25 cellular contexts compared by ENCODE assay signal in the genomic region with DNA sequence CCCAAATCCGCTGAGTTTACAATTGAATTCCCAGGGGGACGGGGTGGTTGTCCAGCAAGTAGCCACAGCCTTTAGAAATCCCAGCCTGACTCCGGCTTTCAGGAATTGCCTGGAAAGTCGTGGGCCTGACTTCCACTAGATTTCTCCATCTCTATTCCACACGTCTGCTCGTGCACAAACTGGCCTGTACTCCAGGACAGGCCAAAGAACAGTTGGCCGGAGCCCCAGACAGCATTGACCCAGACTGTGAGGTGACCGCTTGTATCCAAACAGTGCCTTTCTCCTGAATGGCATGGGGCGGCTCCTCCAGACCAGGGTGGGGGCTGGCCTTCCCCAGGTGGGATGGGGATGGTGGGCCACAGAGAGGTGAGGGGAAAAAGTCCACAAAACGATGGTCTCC.
"Had no signal": no experiment of that assay in that cellular context is flagged by ENCODE, and none has a peak within 500 bp of the region (broad histone marks: within the 10 kb centered on the region; RNA-seq: fewer than 3 reads in every experiment).

No MANE protein-coding gene starts in this region.

- H3K36me3 Mint-ChIP-seq: activated naive CD4-positive, alpha-beta T cell treated with anti-CD3 and anti-CD28 coated beads, Interleukin-2, amount 50 U/mL, for 72 hours; natural killer cell treated with Interleukin-12 subunit alpha and Interleukin-12 subunit beta and Interleukin-15 and Interleukin-18, amount 100 ng/mL, for 72 hours had no signal

- H3K36me3 ChIP-seq: left lung, neutrophil had no signal

- H3K27me3 ChIP-seq: dorsolateral prefrontal cortex, heart right ventricle, left lung, neutrophil, suprapubic skin, tibial nerve had no signal

- H3K4me3 ChIP-seq: coronary artery, dorsolateral prefrontal cortex, heart right ventricle, left lung, mucosa of descending colon, suprapubic skin, tibial nerve had no signal

- H3K27me3 Mint-ChIP-seq: activated CD4-positive, alpha-beta T cell treated with anti-CD3 and anti-CD28 coated beads, Interleukin-2, amount 10 ng/mL, durations not matched to agents 7 days and 5 days; activated CD8-positive, alpha-beta T cell treated with anti-CD3 and anti-CD28 coated beads for 36 hours; activated T-helper 17 cell treated with anti-CD3 and anti-CD28 coated beads, Interleukin-2, amount 50 U/mL, for 72 hours; effector memory CD8-positive, alpha-beta T cell; natural killer cell treated with Interleukin-12 subunit alpha and Interleukin-12 subunit beta and Interleukin-15 and Interleukin-18, amount 100 ng/mL, for 72 hours; stimulated activated memory B cell treated with anti-CD40 and anti-IgM and Interleukin-4, amounts not matched to agents 10 μg/mL and 1 μg/mL and 100 μg/mL, for 72 hours; T-helper 17 cell had no signal

- H3K4me3 Mint-ChIP-seq: activated CD4-positive, alpha-beta T cell treated with anti-CD3 and anti-CD28 coated beads, Interleukin-2, amount 10 ng/mL, durations not matched to agents 7 days and 5 days; activated CD8-positive, alpha-beta T cell treated with anti-CD3 and anti-CD28 coated beads for 36 hours; activated T-cell treated with anti-CD3 and anti-CD28 coated beads, Interleukin-2, amount 50 U/mL, for 4 hours; activated T-helper 17 cell treated with anti-CD3 and anti-CD28 coated beads, Interleukin-2, amount 50 U/mL, for 72 hours; effector memory CD8-positive, alpha-beta T cell; natural killer cell treated with Interleukin-12 subunit alpha and Interleukin-12 subunit beta and Interleukin-15 and Interleukin-18, amount 100 ng/mL, for 72 hours; stimulated activated memory B cell treated with anti-CD40 and anti-IgM and Interleukin-4, amounts not matched to agents 10 μg/mL and 1 μg/mL and 100 μg/mL, for 72 hours; T-helper 17 cell had no signal

- H3K9me3 ChIP-seq: heart right ventricle, left lung, mucosa of descending colon, neutrophil, suprapubic skin, tibial nerve had no signal

- H3K9me3 Mint-ChIP-seq: activated CD4-positive, alpha-beta T cell treated with anti-CD3 and anti-CD28 coated beads, Interleukin-2, amount 10 ng/mL, durations not matched to agents 7 days and 5 days; activated CD8-positive, alpha-beta T cell treated with anti-CD3 and anti-CD28 coated beads for 36 hours; activated naive CD4-positive, alpha-beta T cell treated with anti-CD3 and anti-CD28 coated beads, Interleukin-2, amount 50 U/mL, for 72 hours; activated T-cell treated with anti-CD3 and anti-CD28 coated beads, Interleukin-2, amount 50 U/mL, for 4 hours; activated T-helper 17 cell treated with anti-CD3 and anti-CD28 coated beads, Interleukin-2, amount 50 U/mL, for 72 hours; effector memory CD8-positive, alpha-beta T cell; natural killer cell treated with Interleukin-12 subunit alpha and Interleukin-12 subunit beta and Interleukin-15 and Interleukin-18, amount 100 ng/mL, for 72 hours; stimulated activated memory B cell treated with anti-CD40 and anti-IgM and Interleukin-4, amounts not matched to agents 10 μg/mL and 1 μg/mL and 100 μg/mL, for 72 hours had no signal

- H3K27ac ChIP-seq: coronary artery, dorsolateral prefrontal cortex, heart right ventricle, left lung, neutrophil, suprapubic skin, tibial nerve had no signal

- DNase-seq: activated CD4-positive, alpha-beta T cell treated with anti-CD3 and anti-CD28 coated beads for 1 hour; activated CD4-positive, alpha-beta T cell treated with anti-CD3 and anti-CD28 coated beads, Interleukin-2, amount 10 ng/mL, durations not matched to agents 7 days and 5 days; activated CD8-positive, alpha-beta T cell treated with anti-CD3 and anti-CD28 coated beads for 36 hours; activated T-cell treated with anti-CD3 and anti-CD28 coated beads, Interleukin-2, amount 50 U/mL, for 4 hours; dorsolateral prefrontal cortex; effector memory CD8-positive, alpha-beta T cell; heart right ventricle; kidney glomerular epithelial cell; left lung; mucosa of descending colon; small intestine; stimulated activated CD4-positive, alpha-beta T cell treated with anti-CD3 and anti-CD28 coated beads, Interleukin-4, amount 100 ng/mL, for 4 hours; stimulated activated CD8-positive, alpha-beta memory T cell treated with anti-CD3 and anti-CD28 coated beads, Interleukin-4, amount 100 ng/mL, for 48 hours; T-helper 17 cell; T1000 had no signal

- H3K27ac Mint-ChIP-seq: activated CD4-positive, alpha-beta T cell treated with anti-CD3 and anti-CD28 coated beads, Interleukin-2, amount 10 ng/mL, durations not matched to agents 7 days and 5 days; activated CD8-positive, alpha-beta T cell treated with anti-CD3 and anti-CD28 coated beads for 36 hours; activated naive CD4-positive, alpha-beta T cell treated with anti-CD3 and anti-CD28 coated beads, Interleukin-2, amount 50 U/mL, for 72 hours; activated T-helper 17 cell treated with anti-CD3 and anti-CD28 coated beads, Interleukin-2, amount 50 U/mL, for 72 hours; natural killer cell treated with Interleukin-12 subunit alpha and Interleukin-12 subunit beta and Interleukin-15 and Interleukin-18, amount 100 ng/mL, for 72 hours; stimulated activated memory B cell treated with anti-CD40 and anti-IgM and Interleukin-4, amounts not matched to agents 10 μg/mL and 1 μg/mL and 100 μg/mL, for 72 hours; T-helper 17 cell had no signal

- ATAC-seq: activated CD8-positive, alpha-beta T cell treated with anti-CD3 and anti-CD28 coated beads for 36 hours; activated naive CD4-positive, alpha-beta T cell treated with anti-CD3 and anti-CD28 coated beads, Interleukin-2, amount 50 U/mL, for 72 hours; activated T-cell treated with anti-CD3 and anti-CD28 coated beads, Interleukin-2, amount 50 U/mL, for 4 hours; activated T-helper 17 cell treated with anti-CD3 and anti-CD28 coated beads, Interleukin-2, amount 50 U/mL, for 72 hours; effector memory CD8-positive, alpha-beta T cell; heart right ventricle; left lung; mucosa of descending colon; natural killer cell treated with Interleukin-12 subunit alpha and Interleukin-12 subunit beta and Interleukin-15 and Interleukin-18, amount 100 ng/mL, for 72 hours; sciatic nerve; stimulated activated memory B cell treated with anti-CD40 and anti-IgM and Interleukin-4, amounts not matched to agents 10 μg/mL and 1 μg/mL and 100 μg/mL, for 72 hours; T-helper 17 cell had no signal

- FAIRE-seq: endothelial cell of umbilical vein, small intestine had no signal
